Comparison of ENCODE assay signal across 1 cellular context in genomic region chr11:75813126-75813525, GRCh38.
A peak's percentile ranks its signal among the peaks of the same experiment; 100 is the strongest.
TF ChIP-seq lines count a peak whose summit lies in the region.

No MANE protein-coding gene starts in this region.

TF ChIP-seq in HepG2, 621 proteins besides CTCF, POLR2A, EP300 and RAD21:
- TF ChIP-seq MYPOP (CRISPR knock-in tag; IDR thresholded peaks at IDR 0.05): no peak
- peak; percentile 37 for TF ChIP-seq ZNF770 (CRISPR knock-in tag; IDR thresholded peaks at IDR 0.05)
- TF ChIP-seq CSRNP1 (CRISPR knock-in tag; IDR thresholded peaks at IDR 0.05): no peak
- TF ChIP-seq ATF1 (CRISPR knock-in tag; IDR thresholded peaks at IDR 0.05): 0 out of 2 replicates have a peak, but pooled peaks have one; percentile 5
- 0 out of 2 replicates have a peak, but pooled peaks have one; percentile 43 for TF ChIP-seq MTERF4 (CRISPR knock-in tag; IDR thresholded peaks at IDR 0.05)
